In the genomic region with DNA sequence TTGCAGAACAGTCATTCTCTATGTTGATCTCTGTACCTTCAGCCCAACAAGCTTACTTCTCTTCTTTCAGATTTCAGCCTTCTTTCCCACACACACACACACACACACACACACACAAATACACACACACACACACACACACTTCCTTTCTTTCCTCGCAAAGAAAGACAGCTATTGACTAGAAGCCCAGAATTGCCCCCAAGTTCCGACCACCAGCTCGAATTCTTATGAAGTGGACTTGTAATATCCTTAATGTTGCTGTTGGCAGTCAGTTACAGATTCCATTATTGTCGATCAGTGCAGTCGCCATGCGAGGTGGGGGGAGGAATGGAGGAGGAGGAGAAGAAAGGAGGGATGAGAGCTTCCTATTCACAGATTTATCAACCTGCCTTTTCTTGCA, we compare ENCODE assay signal across 11 cellular contexts.
DNase-seq lines count a peak whose midpoint lies in the region; ATAC-seq, FAIRE-seq and TF ChIP-seq lines count a peak whose summit lies in the region.
"Had no signal": no experiment of that assay in that cellular context is flagged by ENCODE, and none has a peak within 500 bp of the region (broad histone marks: within the 10 kb centered on the region; RNA-seq: fewer than 3 reads in every experiment).

No MANE protein-coding gene starts in this region.

- H3K4me2 ChIP-seq in astrocyte (ENCODE audit: low read length): peak overlapping the region; percentile 84

- DNase-seq in GM03348 (ENCODE audit: low spot score) (peak; percentile 22), astrocyte (ENCODE audit: low read depth) (peak; percentile 70), left ventricle myocardium inferior (no peak), sciatic nerve (ENCODE audit: low spot score) (no peak), activated gamma-delta T cell (lab: John Stamatoyannopoulos, UW) (no peak)
- no peak for DNase-seq in activated naive CD4-positive, alpha-beta T cell treated with anti-CD3 and anti-CD28 coated beads, Interleukin-2, amount 10 ng/mL, durations not matched to agents 7 days and 5 days
- DNase-seq in stimulated activated naive CD4-positive, alpha-beta T cell (lab: John Stamatoyannopoulos, UW): no peak
- DNase-seq: erythroblast, NCI-H1417 had no signal

- H3K4me1 Mint-ChIP-seq in astrocyte (ENCODE audit: low read depth, unreplicated experiment): peaks cover 3% of the 10 kb centered on the region
- no peaks in the 10 kb centered on the region for H3K4me1 Mint-ChIP-seq in activated naive CD4-positive, alpha-beta T cell treated with anti-CD3 and anti-CD28 coated beads, Interleukin-2, amount 10 ng/mL, durations not matched to agents 7 days and 5 days

- H3K27me3 Mint-ChIP-seq in astrocyte (ENCODE audit: low read depth, unreplicated experiment): no peaks in the 10 kb centered on the region
- no peaks in the 10 kb centered on the region for H3K27me3 Mint-ChIP-seq in activated naive CD4-positive, alpha-beta T cell treated with anti-CD3 and anti-CD28 coated beads, Interleukin-2, amount 10 ng/mL, durations not matched to agents 7 days and 5 days

- TF ChIP-seq CTCF in astrocyte (IDR thresholded peaks at IDR 0.05; ENCODE audit: insufficient read depth, low read depth, low read length) (no peak), left ventricle myocardium inferior (IDR thresholded peaks at IDR 0.05; ENCODE audit: borderline replicate concordance) (no peak)

- intact Hi-C loops in left ventricle myocardium inferior (cut with micrococcal nuclease): no loop called here
- intact Hi-C loops in sciatic nerve (cut with DNase I): no loop called here

- H3K9ac ChIP-seq in astrocyte (ENCODE audit: low read length): peak overlapping the region; percentile 68

- H3K9me3 ChIP-seq in astrocyte (ENCODE audit: insufficient read depth, low read depth, low read length) (no peaks in the 10 kb centered on the region), left ventricle myocardium inferior (replicated peaks) (no peaks in the 10 kb centered on the region)

- H3K4me3 ChIP-seq in astrocyte (ENCODE audit: insufficient read depth, low read depth, low read length) (peak overlapping the region; percentile 50), left ventricle myocardium inferior (peak overlapping the region; percentile 39)

- H3K36me3 ChIP-seq in astrocyte (ENCODE audit: insufficient read depth, low read length): no peaks in the 10 kb centered on the region
- H3K36me3 ChIP-seq in left ventricle myocardium inferior: no peaks in the 10 kb centered on the region

- peak; percentile 70 for ATAC-seq in sciatic nerve
- ATAC-seq in GM21390 (IDR thresholded peaks at IDR 0.05; ENCODE audit: unreplicated experiment): no peak

- peaks cover 2% of the 10 kb centered on the region for H3K79me2 ChIP-seq in astrocyte (ENCODE audit: insufficient read depth, low read length)

- H2AFZ ChIP-seq in astrocyte (ENCODE audit: low read depth, low read length): peak overlapping the region; percentile 46

- no peaks in the 10 kb centered on the region for H3K36me3 Mint-ChIP-seq in astrocyte (ENCODE audit: low read depth, unreplicated experiment)
- H3K36me3 Mint-ChIP-seq in activated naive CD4-positive, alpha-beta T cell treated with anti-CD3 and anti-CD28 coated beads, Interleukin-2, amount 10 ng/mL, durations not matched to agents 7 days and 5 days: no peaks in the 10 kb centered on the region

- H3K9me3 Mint-ChIP-seq in astrocyte (ENCODE audit: unreplicated experiment): no peaks in the 10 kb centered on the region
- no peaks in the 10 kb centered on the region for H3K9me3 Mint-ChIP-seq in activated naive CD4-positive, alpha-beta T cell treated with anti-CD3 and anti-CD28 coated beads, Interleukin-2, amount 10 ng/mL, durations not matched to agents 7 days and 5 days
- H3K9me3 Mint-ChIP-seq: activated T-helper 1 cell treated with anti-CD3 and anti-CD28 coated beads, Interleukin-12 subunit alpha, Interleukin-12 subunit beta, Interleukin-2, Interleukin-4 antibody, amounts not matched to agents 30 ng/mL and 10 ng/mL and 1 ng/mL, durations not matched to agents 14 hours and 24 hours and 36 hours had no signal

- H3K27ac ChIP-seq in astrocyte (ENCODE audit: low read depth, low read length): peak overlapping the region; percentile 32
- no peak overlapping the region for H3K27ac ChIP-seq in left ventricle myocardium inferior (replicated peaks)

- peaks cover 4% of the 10 kb centered on the region for H4K20me1 ChIP-seq in astrocyte (ENCODE audit: insufficient read depth, low read length)

- H3K4me1 ChIP-seq in astrocyte (ENCODE audit: insufficient read depth, low read length) (peaks cover 11% of the 10 kb centered on the region), left ventricle myocardium inferior (peaks cover 54% of the 10 kb centered on the region)

- no peak overlapping the region for H3K4me3 Mint-ChIP-seq in astrocyte (ENCODE audit: unreplicated experiment)
- H3K4me3 Mint-ChIP-seq in activated naive CD4-positive, alpha-beta T cell treated with anti-CD3 and anti-CD28 coated beads, Interleukin-2, amount 10 ng/mL, durations not matched to agents 7 days and 5 days: no peak overlapping the region
- H3K4me3 Mint-ChIP-seq: activated T-helper 1 cell treated with anti-CD3 and anti-CD28 coated beads, Interleukin-12 subunit alpha, Interleukin-12 subunit beta, Interleukin-2, Interleukin-4 antibody, amounts not matched to agents 30 ng/mL and 10 ng/mL and 1 ng/mL, durations not matched to agents 14 hours and 24 hours and 36 hours had no signal

- H3K27me3 ChIP-seq in astrocyte (ENCODE audit: insufficient read depth, low read length) (no peaks in the 10 kb centered on the region), left ventricle myocardium inferior (ENCODE audit: low read depth) (no peaks in the 10 kb centered on the region)

- FAIRE-seq in astrocyte (lab: Jason Lieb, UNC): peak; percentile 9

- CTCF ChIA-PET in activated naive CD4-positive, alpha-beta T cell treated with anti-CD3 and anti-CD28 coated beads, Interleukin-2, amount 10 ng/mL, durations not matched to agents 7 days and 5 days (lab: Charles Lee): no interaction called here

- H3K27ac Mint-ChIP-seq in astrocyte (ENCODE audit: unreplicated experiment): no peak overlapping the region
- H3K27ac Mint-ChIP-seq in activated naive CD4-positive, alpha-beta T cell treated with anti-CD3 and anti-CD28 coated beads, Interleukin-2, amount 10 ng/mL, durations not matched to agents 7 days and 5 days: no peak overlapping the region
- H3K27ac Mint-ChIP-seq: activated T-helper 1 cell treated with anti-CD3 and anti-CD28 coated beads, Interleukin-12 subunit alpha, Interleukin-12 subunit beta, Interleukin-2, Interleukin-4 antibody, amounts not matched to agents 30 ng/mL and 10 ng/mL and 1 ng/mL, durations not matched to agents 14 hours and 24 hours and 36 hours had no signal

Comparison
In these comparisons a context has a peak if more than half of its experiments do, and no peak if none do; other contexts are left out.
1. DNase-seq: peak in GM03348 (single experiment) and astrocyte (single experiment); none in left ventricle myocardium inferior (single experiment), sciatic nerve (single experiment), activated gamma-delta T cell (single experiment), activated naive CD4-positive, alpha-beta T cell treated with anti-CD3 and anti-CD28 coated beads, Interleukin-2, amount 10 ng/mL, durations not matched to agents 7 days and 5 days (single experiment) and stimulated activated naive CD4-positive, alpha-beta T cell (0 of 6).